ENCODE assay signal across 8 cellular contexts in genomic region chr3:52197842-52198625, GRCh38. TPM values are rescaled to one million over a fixed set of nuclear protein-coding genes. Genes with fewer than 3 reads are reported as not detected.
DNase-seq lines count a peak whose midpoint lies in the region; ATAC-seq and TF ChIP-seq lines count a peak whose summit lies in the region.

Gene ALAS1, plus strand, starts transcription at chr3:52198160. Its CDS starts 1,082 bp downstream, at chr3:52199242.

- H3K9me3 ChIP-seq in Caco-2 (no peaks in the 10 kb centered on the region), NT2/D1 (ENCODE audit: insufficient read depth, low read length) (no peaks in the 10 kb centered on the region), endodermal cell (ENCODE audit: control insufficient read depth, low read length) (no peaks in the 10 kb centered on the region)

- intact Hi-C loops in Caco-2 (cut with micrococcal nuclease; ENCODE audit: unreplicated experiment): loop anchor here (1.0 to 5.0 kb wide), 2 partner anchors 12 to 46 kb away; partner anchors contain the start of gene POC1A

- POLR2A ChIA-PET in Caco-2 (lab: Charles Lee): interaction anchor here (0.5 kb wide), 1 partner anchor 41 kb away, joined by 3 read pairs; no protein-coding TSS in a partner anchor

- H3K4me3 Mint-ChIP-seq in Caco-2 (ENCODE audit: unreplicated experiment) (peak within 1 kb of the TSS; percentile 98), endodermal cell (peak within 1 kb of the TSS; percentile 94)
- H3K4me3 Mint-ChIP-seq in activated CD8-positive, alpha-beta memory T cell treated with anti-CD3 and anti-CD28 coated beads, Interleukin-2, amount 10 ng/mL, durations not matched to agents 7 days and 5 days: peak within 1 kb of the TSS; percentile 89

- peak within 1 kb of the TSS; percentile 90 for H3K27ac Mint-ChIP-seq in Caco-2 (ENCODE audit: unreplicated experiment)
- H3K27ac Mint-ChIP-seq in activated CD8-positive, alpha-beta memory T cell treated with anti-CD3 and anti-CD28 coated beads, Interleukin-2, amount 10 ng/mL, durations not matched to agents 7 days and 5 days: peak within 1 kb of the TSS; percentile 89
- peak within 1 kb of the TSS; percentile 41 for H3K27ac Mint-ChIP-seq in endodermal cell

- no peaks in the 10 kb centered on the region; the same call in 1 of the 2 replicates for H3K36me3 ChIP-seq in Caco-2 (ENCODE audit: control insufficient read depth, insufficient read depth, low read length)
- H3K36me3 ChIP-seq in NT2/D1 (ENCODE audit: insufficient read depth, insufficient read length, low read length): peaks cover 39% of the 10 kb centered on the region
- H3K36me3 ChIP-seq in endodermal cell (ENCODE audit: control insufficient read depth, insufficient read depth, low read length): peaks cover 30% of the 10 kb centered on the region

- H3K9me3 Mint-ChIP-seq in Caco-2 (ENCODE audit: unreplicated experiment): no peaks in the 10 kb centered on the region
- no peaks in the 10 kb centered on the region for H3K9me3 Mint-ChIP-seq in activated CD8-positive, alpha-beta memory T cell treated with anti-CD3 and anti-CD28 coated beads, Interleukin-2, amount 10 ng/mL, durations not matched to agents 7 days and 5 days (ENCODE audit: low read depth)
- no peaks in the 10 kb centered on the region for H3K9me3 Mint-ChIP-seq in endodermal cell

- H3K4me3 ChIP-seq in Caco-2 (ENCODE audit: low read depth, low read length): peak within 1 kb of the TSS; percentile 95
- H3K4me3 ChIP-seq in NT2/D1 (ENCODE audit: insufficient read length, low read depth): peak within 1 kb of the TSS; percentile 90
- H3K4me3 ChIP-seq in endodermal cell (ENCODE audit: low read length): peak within 1 kb of the TSS; percentile 98

- H3K27me3 ChIP-seq in Caco-2 (replicated peaks; ENCODE audit: control insufficient read depth, insufficient read depth, low read length) (no peaks in the 10 kb centered on the region), NT2/D1 (ENCODE audit: insufficient read depth, insufficient read length) (peaks cover 9% of the 10 kb centered on the region), endodermal cell (ENCODE audit: control insufficient read depth, insufficient read depth, low read length, poor library complexity, severe bottlenecking) (no peaks in the 10 kb centered on the region)

- TF ChIP-seq CTCF in Caco-2 (IDR thresholded peaks at IDR 0.05; ENCODE audit: insufficient read depth in 1 of 2, low read depth in 1 of 2, low read length in 1 of 2, severe bottlenecking in 1 of 2, unreplicated experiment in 1 of 2): peak in 1 of 2 experiments; percentile 21
- TF ChIP-seq CTCF in GM20000 (IDR thresholded peaks at IDR 0.05; ENCODE audit: extremely low read depth, missing control alignments): no peak
- TF ChIP-seq CTCF in endodermal cell (conservative IDR thresholded peaks at IDR 0.05): peak; percentile 59

- peak within 1 kb of the TSS; percentile 86 for H3K9ac ChIP-seq in NT2/D1 (ENCODE audit: insufficient read length, low read depth)
- peak within 1 kb of the TSS; percentile 86 for H3K9ac ChIP-seq in endodermal cell (ENCODE audit: extremely low read depth, low read length, poor library complexity, severe bottlenecking)

- CTCF ChIA-PET in Caco-2 (lab: Charles Lee): interaction anchor here (0.6 kb wide), 1 partner anchor 142 kb away, joined by 4 read pairs; no protein-coding TSS in a partner anchor
- CTCF ChIA-PET in activated CD8-positive, alpha-beta memory T cell treated with anti-CD3 and anti-CD28 coated beads, Interleukin-2, amount 10 ng/mL, durations not matched to agents 7 days and 5 days (lab: Charles Lee): interaction anchor here (0.8 to 1.7 kb wide), 5 partner anchors 10 to 197 kb away, joined by 3 to 4 read pairs (median 4); no protein-coding TSS in a partner anchor

- H3K27me3 Mint-ChIP-seq in Caco-2 (ENCODE audit: insufficient read depth, unreplicated experiment): no peaks in the 10 kb centered on the region
- no peaks in the 10 kb centered on the region for H3K27me3 Mint-ChIP-seq in activated CD8-positive, alpha-beta memory T cell treated with anti-CD3 and anti-CD28 coated beads, Interleukin-2, amount 10 ng/mL, durations not matched to agents 7 days and 5 days
- H3K27me3 Mint-ChIP-seq in endodermal cell (ENCODE audit: insufficient read depth): no peaks in the 10 kb centered on the region

- WGBS in endodermal cell (ENCODE audit: insufficient coverage in 1 of 2, insufficient read length in 1 of 2), 2 experiments: 1 to 2% methylated on average over 35 to 71 of the region's 71 CpGs

- H3K4me1 ChIP-seq in Caco-2: peaks cover 30% of the 10 kb centered on the region
- peaks cover 3% of the 10 kb centered on the region for H3K4me1 ChIP-seq in NT2/D1 (ENCODE audit: insufficient read depth, insufficient read length)
- H3K4me1 ChIP-seq in endodermal cell (ENCODE audit: control insufficient read depth, insufficient read depth, low read length): peaks cover 9% of the 10 kb centered on the region

- peak; percentile 96 for ATAC-seq in activated CD8-positive, alpha-beta memory T cell treated with anti-CD3 and anti-CD28 coated beads, Interleukin-2, amount 10 ng/mL, durations not matched to agents 7 days and 5 days

- BruUV-seq in Caco-2 (replicated peaks; lab: Mats Ljungman, UMichigan): no TSS peak

- H3K36me3 Mint-ChIP-seq in Caco-2 (ENCODE audit: insufficient read depth, unreplicated experiment): peaks cover 44% of the 10 kb centered on the region
- H3K36me3 Mint-ChIP-seq in activated CD8-positive, alpha-beta memory T cell treated with anti-CD3 and anti-CD28 coated beads, Interleukin-2, amount 10 ng/mL, durations not matched to agents 7 days and 5 days: peaks cover 27% of the 10 kb centered on the region
- peaks cover 32% of the 10 kb centered on the region for H3K36me3 Mint-ChIP-seq in endodermal cell (ENCODE audit: low read depth)

- DNase-seq in Caco-2: peak; percentile 90 to 97
- peak; percentile 98 for DNase-seq in GM20000 (ENCODE audit: low spot score)
- peak; percentile 91 for DNase-seq in HT-29 (ENCODE audit: low spot score)
- DNase-seq in NT2/D1 (ENCODE audit: low read depth, low spot score): peak; percentile 92
- peak; percentile 95 for DNase-seq in activated CD8-positive, alpha-beta memory T cell treated with anti-CD3 and anti-CD28 coated beads, Interleukin-2, amount 10 ng/mL, durations not matched to agents 7 days and 5 days
- DNase-seq in endodermal cell: peak; percentile 98
- peak; percentile 98 for DNase-seq in mesenteric fat pad (ENCODE audit: low spot score)
- DNase-seq in stimulated activated CD8-positive, alpha-beta memory T cell treated with anti-CD3 and anti-CD28 coated beads, Interleukin-15, amount 100 ng/mL, for 24 hours (ENCODE audit: low read depth): peak; percentile 95

- H3K27ac ChIP-seq in endodermal cell (ENCODE audit: low read depth, low read length): no peak within 1 kb of the TSS

- H3K4me1 Mint-ChIP-seq in Caco-2 (ENCODE audit: low read depth, unreplicated experiment) (peaks cover 7% of the 10 kb centered on the region), endodermal cell (peaks cover 14% of the 10 kb centered on the region)
- peaks cover 50% of the 10 kb centered on the region for H3K4me1 Mint-ChIP-seq in activated CD8-positive, alpha-beta memory T cell treated with anti-CD3 and anti-CD28 coated beads, Interleukin-2, amount 10 ng/mL, durations not matched to agents 7 days and 5 days

RNA-seq across cellular contexts. Expression of gene ALAS1, which starts in this region (rescaled TPM):
- total RNA-seq in Caco-2 (2022) (53.1 and 60.0 TPM in 2 replicates), endodermal cell (10 to 100 TPM; 33.6 to 50.1 TPM), mesenteric fat pad (134 TPM)
- 31.5 and 34.4 TPM in 2 replicates for total RNA-seq in HT-29 (2014; rRNA removed; shearing (Covaris generic))
- total RNA-seq in activated CD8-positive, alpha-beta memory T cell treated with anti-CD3 and anti-CD28 coated beads, Interleukin-2, amount 10 ng/mL, durations not matched to agents 7 days and 5 days: 10 to 100 TPM; 61.3 to 84.2 TPM
- polyA plus RNA-seq in endodermal cell (2013, experiment 1 of 2): 49.3 TPM
- polyA plus RNA-seq in endodermal cell (2013, experiment 2 of 2): 41.2 TPM
